ENCODE assay signal across 14 cellular contexts in genomic region chr11:110818032-110818687, GRCh38.
DNase-seq lines count a peak whose midpoint lies in the region; ATAC-seq, FAIRE-seq and TF ChIP-seq lines count a peak whose summit lies in the region.
"Had no signal": no experiment of that assay in that cellular context is flagged by ENCODE, and none has a peak within 500 bp of the region (broad histone marks: within the 10 kb centered on the region; RNA-seq: fewer than 3 reads in every experiment).

No MANE protein-coding gene starts in this region.

- CTCF ChIA-PET in GM10248 (lab: Yijun Ruan, JAX), result interaction anchor here (1.3 kb wide), 2 partner anchors 10 to 12 kb away, joined by 3 read pairs; no protein-coding TSS in a partner anchor

- H3K9me1 ChIP-seq in keratinocyte (ENCODE audit: control insufficient read depth, extremely low read depth, insufficient read depth, low read length), result no peaks in the 10 kb centered on the region

- no peak overlapping the region for H3K23ac ChIP-seq in trophoblast cell (ENCODE audit: low read length)

- POLR2A ChIA-PET in GM10248 (lab: Yijun Ruan, JAX), result no interaction called here

- H3K4me3 Mint-ChIP-seq in activated naive CD8-positive, alpha-beta T cell treated with anti-CD3 and anti-CD28 coated beads for 36 hours, result no peak overlapping the region
- H3K4me3 Mint-ChIP-seq: CD8-positive, alpha-beta memory T cell had no signal

- H3K9me3 ChIP-seq in GM23248 (ENCODE audit: low read depth) (no peaks in the 10 kb centered on the region), keratinocyte (ENCODE audit: control insufficient read depth, low read depth, low read length) (no peaks in the 10 kb centered on the region), trophoblast cell (ENCODE audit: insufficient read depth, low read depth, low read length) (no peaks in the 10 kb centered on the region)
- H3K9me3 ChIP-seq: ovary had no signal

- ATAC-seq in GM19035 (IDR thresholded peaks at IDR 0.05; ENCODE audit: unreplicated experiment), result no peak

- H3K27me3 Mint-ChIP-seq in activated naive CD8-positive, alpha-beta T cell treated with anti-CD3 and anti-CD28 coated beads for 36 hours, result peaks cover 10% of the 10 kb centered on the region

- H2BK5ac ChIP-seq in trophoblast cell (ENCODE audit: low read depth, low read length, poor library complexity), result no peak overlapping the region

- in situ Hi-C loops in GM23248 (cut with MboI), result no loop called here

- H3K4me1 ChIP-seq in GM23248 (ENCODE audit: insufficient read depth) (0 out of 2 replicates have a peak, but pooled peaks cover 3% of the 10 kb centered on the region), keratinocyte (ENCODE audit: control insufficient read depth, extremely low read depth, insufficient read depth, low read length) (peaks cover 10% of the 10 kb centered on the region), trophoblast cell (ENCODE audit: control insufficient read depth in 1 of 2, insufficient read depth in 2 of 2, low read length in 2 of 2) (no peaks in the 10 kb centered on the region)

- H3K9ac ChIP-seq in GM23248 (no peak overlapping the region), keratinocyte (ENCODE audit: control insufficient read depth, extremely low read depth, insufficient read depth, low read length) (no peak overlapping the region), trophoblast cell (ENCODE audit: low read length) (no peak overlapping the region)

- H3K4me2 ChIP-seq in GM23248 (ENCODE audit: unreplicated experiment) (no peak overlapping the region), keratinocyte (ENCODE audit: control insufficient read depth, extremely low read depth, insufficient read depth, low read depth, low read length) (peak overlapping the region; percentile 20), trophoblast cell (ENCODE audit: low read length) (no peak overlapping the region)

- peak overlapping the region; percentile 69 for H3K27ac Mint-ChIP-seq in activated naive CD8-positive, alpha-beta T cell treated with anti-CD3 and anti-CD28 coated beads for 36 hours
- H3K27ac Mint-ChIP-seq: CD8-positive, alpha-beta memory T cell had no signal

- H3K79me2 ChIP-seq in GM23248 (ENCODE audit: insufficient read depth), result no peaks in the 10 kb centered on the region
- H3K79me2 ChIP-seq in keratinocyte (ENCODE audit: control insufficient read depth, insufficient read depth, low read length), result no peaks in the 10 kb centered on the region
- no peaks in the 10 kb centered on the region for H3K79me2 ChIP-seq in trophoblast cell (ENCODE audit: control insufficient read depth, insufficient read depth, low read length, poor library complexity)

- no peak overlapping the region for H4K91ac ChIP-seq in trophoblast cell (ENCODE audit: low read depth, low read length)

- no peak overlapping the region for H3K18ac ChIP-seq in trophoblast cell (ENCODE audit: low read length)

- H3K27ac ChIP-seq in GM23248 (no peak overlapping the region), keratinocyte (ENCODE audit: control insufficient read depth, insufficient read depth, low read length) (no peak overlapping the region), trophoblast cell (ENCODE audit: low read depth, low read length) (no peak overlapping the region)
- H3K27ac ChIP-seq: ovary, stomach had no signal

- dilution Hi-C loops in keratinocyte (cut with MboI; ENCODE audit: extremely low pct_ligation_motif_present, low sequenced_read_pairs), result no loop called here

- H2AFZ ChIP-seq in GM23248 (no peak overlapping the region), keratinocyte (ENCODE audit: control insufficient read depth, low read length) (no peak overlapping the region), trophoblast cell (ENCODE audit: insufficient read depth, low read length, poor library complexity) (no peak overlapping the region)

- TF ChIP-seq CTCF in keratinocyte (optimal IDR thresholded peaks at IDR 0.05 in 1 of 3, IDR thresholded peaks at IDR 0.05 in 1 of 3, conservative IDR thresholded peaks at IDR 0.05 in 1 of 3; ENCODE audit: extremely low read depth in 1 of 3, insufficient read depth in 2 of 3, low read length in 3 of 3) (no peak), GM10248 (IDR thresholded peaks at IDR 0.05; ENCODE audit: control extremely low read depth, extremely low read depth, low read depth, missing control alignments) (no peak)

- peak; percentile 76 for DNase-seq in GM23248
- DNase-seq in Jurkat, Clone E6-1 (ENCODE audit: low read depth, low spot score), result peak; percentile 22
- DNase-seq in activated naive CD8-positive, alpha-beta T cell treated with anti-CD3 and anti-CD28 coated beads for 36 hours, result peak; percentile 36
- DNase-seq in keratinocyte (ENCODE audit: low read depth, low spot score), result peak; percentile 13
- no peak for DNase-seq in trophoblast cell
- no peak for DNase-seq in GM10248 (ENCODE audit: extremely low spot score)
- DNase-seq: aorta; CD8-positive, alpha-beta memory T cell; effector memory CD4-positive, alpha-beta T cell; NCI-H187 treated with DMSO at 0.1 percent for 48 hours; NK-92 treated with Interleukin-12 subunit alpha and Interleukin-12 subunit beta, amount 100 ng/mL, for 24 hours; ovary; stomach had no signal

- H3K36me3 ChIP-seq in GM23248 (ENCODE audit: low read depth) (no peaks in the 10 kb centered on the region), keratinocyte (ENCODE audit: control insufficient read depth in 2 of 2, extremely low read depth in 1 of 2, insufficient read depth in 2 of 2, low read length in 2 of 2) (no peaks in the 10 kb centered on the region), trophoblast cell (ENCODE audit: control insufficient read depth in 1 of 2, insufficient read depth in 2 of 2, low read length in 2 of 2) (no peaks in the 10 kb centered on the region)
- H3K36me3 ChIP-seq: ovary, stomach had no signal

- peaks cover 7% of the 10 kb centered on the region for H3K9me3 Mint-ChIP-seq in activated naive CD8-positive, alpha-beta T cell treated with anti-CD3 and anti-CD28 coated beads for 36 hours

- H3F3A ChIP-seq in GM23248 (ENCODE audit: insufficient read depth), result no peaks in the 10 kb centered on the region

- no peaks in the 10 kb centered on the region for H3K9me2 ChIP-seq in GM23248 (ENCODE audit: insufficient read depth)

- no peak overlapping the region for H2BK120ac ChIP-seq in trophoblast cell (ENCODE audit: insufficient read depth, low read length, poor library complexity)

- no peak overlapping the region for H2BK12ac ChIP-seq in trophoblast cell (ENCODE audit: low read length)

- no peak overlapping the region for H3K14ac ChIP-seq in trophoblast cell (ENCODE audit: low read length)

- H3K27me3 ChIP-seq in GM23248 (replicated peaks; ENCODE audit: insufficient read depth) (no peaks in the 10 kb centered on the region), keratinocyte (ENCODE audit: control insufficient read depth, extremely low read depth, insufficient read depth, low read length) (no peaks in the 10 kb centered on the region), trophoblast cell (ENCODE audit: insufficient read depth, low read length) (no peaks in the 10 kb centered on the region)
- H3K27me3 ChIP-seq: ovary, stomach had no signal

- peaks cover 10% of the 10 kb centered on the region for H3K4me1 Mint-ChIP-seq in activated naive CD8-positive, alpha-beta T cell treated with anti-CD3 and anti-CD28 coated beads for 36 hours
- H3K4me1 Mint-ChIP-seq: CD8-positive, alpha-beta memory T cell had no signal

- H3K36me3 Mint-ChIP-seq in activated naive CD8-positive, alpha-beta T cell treated with anti-CD3 and anti-CD28 coated beads for 36 hours, result no peaks in the 10 kb centered on the region
- H3K36me3 Mint-ChIP-seq: CD8-positive, alpha-beta memory T cell had no signal

- no peak overlapping the region for H4K12ac ChIP-seq in trophoblast cell (ENCODE audit: low read depth, low read length)

- H4K20me1 ChIP-seq in GM23248 (ENCODE audit: insufficient read depth) (no peaks in the 10 kb centered on the region), keratinocyte (ENCODE audit: control insufficient read depth, extremely low read depth, insufficient read depth, low read length) (no peaks in the 10 kb centered on the region)

- no peak overlapping the region for H2AK5ac ChIP-seq in trophoblast cell (ENCODE audit: low read length)

- H3K4me3 ChIP-seq in GM23248, result no peak overlapping the region
- H3K4me3 ChIP-seq in Jurkat, Clone E6-1 (ENCODE audit: low read length), result no peak overlapping the region
- no peak overlapping the region for H3K4me3 ChIP-seq in keratinocyte (ENCODE audit: control insufficient read depth in 2 of 3, extremely low read depth in 1 of 3, insufficient read depth in 2 of 3, low read depth in 1 of 3, low read length in 3 of 3)
- no peak overlapping the region for H3K4me3 ChIP-seq in trophoblast cell (ENCODE audit: low read depth, low read length)
- H3K4me3 ChIP-seq: ovary, stomach had no signal

- H3K79me1 ChIP-seq in trophoblast cell (ENCODE audit: low read length), result no peaks in the 10 kb centered on the region

- WGBS in GM23248 (ENCODE audit: low coverage in 1 of 2, low lambda C conversion rate in 2 of 2, missing lambda C conversion rate in 2 of 2), 2 experiments, result 81 to 85% methylated on average over 6 of the region's 6 CpGs
- WGBS in trophoblast cell (ENCODE audit: extremely low coverage, insufficient coverage, insufficient read length), result no CpG with 5 or more reads among the region's 6 CpGs

- no peak overlapping the region for H3K4ac ChIP-seq in trophoblast cell (ENCODE audit: low read depth, low read length)

- H4K8ac ChIP-seq in trophoblast cell (ENCODE audit: low read depth, low read length), result no peak overlapping the region

- no peak for FAIRE-seq in keratinocyte (lab: Jason Lieb, UNC)

Comparison
In these comparisons a context has a peak if more than half of its experiments do, and no peak if none do; other contexts are left out.
1. DNase-seq: peak in GM23248 (single experiment), Jurkat, Clone E6-1 (single experiment), activated naive CD8-positive, alpha-beta T cell treated with anti-CD3 and anti-CD28 coated beads for 36 hours (single experiment) and keratinocyte (single experiment); none in trophoblast cell (0 of 2) and GM10248 (single experiment).